ENCODE assay signal across 2 cellular contexts in genomic region chr4:173318648-173319211, GRCh38.
A peak's percentile ranks its signal among the peaks of the same experiment; 100 is the strongest.
TF ChIP-seq lines count a peak whose summit lies in the region.

No MANE protein-coding gene starts in this region.

TF ChIP-seq in GM12878, 131 proteins besides CTCF, POLR2A, EP300 and RAD21 (continues in another document):
- TF ChIP-seq CUX1 (IDR thresholded peaks at IDR 0.05; ENCODE audit: insufficient replicate concordance, low read depth, low read length) (peak; percentile 15), RELB (IDR thresholded peaks at IDR 0.05; ENCODE audit: low read depth) (no peak), BHLHE40 (IDR thresholded peaks at IDR 0.05; ENCODE audit: borderline replicate concordance in 1 of 2, low read depth in 2 of 2, low read length in 1 of 2) (no peak), NFIC (IDR thresholded peaks at IDR 0.05; ENCODE audit: low read depth, low read length) (peak; percentile 41; the same call in 1 of the 2 replicates), SREBF1 (IDR thresholded peaks at IDR 0.05; ENCODE audit: low read length) (no peak), TCF7 (IDR thresholded peaks at IDR 0.05; ENCODE audit: borderline replicate concordance) (no peak), E2F4 (IDR thresholded peaks at IDR 0.05; ENCODE audit: low read depth, low read length) (no peak), ELK1 (IDR thresholded peaks at IDR 0.05; ENCODE audit: low read depth, low read length) (no peak), SMC3 (IDR thresholded peaks at IDR 0.05; ENCODE audit: borderline replicate concordance, low read length) (peak; percentile 55; the same call in 1 of the 2 replicates), POU2F2 (IDR thresholded peaks at IDR 0.05; ENCODE audit: borderline replicate concordance, low read depth, low read length) (no peak), CREB1 (IDR thresholded peaks at IDR 0.05; ENCODE audit: low read depth) (peak; percentile 52; the same call in 1 of the 2 replicates), ESRRA (IDR thresholded peaks at IDR 0.05; ENCODE audit: low read length) (no peak), DPF2 (IDR thresholded peaks at IDR 0.05) (no peak), GATAD2B (conservative IDR thresholded peaks at IDR 0.05; ENCODE audit: low read depth) (no peak), SRF (IDR thresholded peaks at IDR 0.05; ENCODE audit: low read depth in 2 of 2, low read length in 2 of 2) (no peak), MLLT1 (IDR thresholded peaks at IDR 0.05) (no peak), SUZ12 (IDR thresholded peaks at IDR 0.05; ENCODE audit: unreplicated experiment) (no peak), JUNB (IDR thresholded peaks at IDR 0.05) (peak; percentile 40; the same call in 1 of the 2 replicates), MXI1 (IDR thresholded peaks at IDR 0.05; ENCODE audit: low read depth, low read length) (no peak)

TF ChIP-seq in HEK293T, 16 proteins besides CTCF, POLR2A, EP300 and RAD21:
- TF ChIP-seq ARNT (IDR thresholded peaks at IDR 0.05) (no peak), SP1 (IDR thresholded peaks at IDR 0.05) (no peak), FOXK2 (IDR thresholded peaks at IDR 0.05) (no peak), TARDBP (IDR thresholded peaks at IDR 0.05) (no peak), NFRKB (IDR thresholded peaks at IDR 0.05) (no peak), FOXM1 (IDR thresholded peaks at IDR 0.05; ENCODE audit: borderline replicate concordance) (no peak), CTBP1 (IDR thresholded peaks at IDR 0.05; ENCODE audit: borderline replicate concordance) (no peak), FOXA1 (IDR thresholded peaks at IDR 0.05) (no peak), PKNOX1 (IDR thresholded peaks at IDR 0.05) (no peak), SUZ12 (IDR thresholded peaks at IDR 0.05) (no peak), ELF4 (IDR thresholded peaks at IDR 0.05) (no peak), HDGF (IDR thresholded peaks at IDR 0.05; ENCODE audit: borderline replicate concordance) (no peak), BHLHE40 (IDR thresholded peaks at IDR 0.05; ENCODE audit: borderline replicate concordance) (no peak)
